ENCODE assay signal across 12 cellular contexts in genomic region chr7:151426486-151426905, GRCh38. TPM values are rescaled to one million over a fixed set of nuclear protein-coding genes. Genes with fewer than 3 reads are reported as not detected.
A peak's percentile ranks its signal among the peaks of the same experiment; 100 is the strongest.
DNase-seq lines count a peak whose midpoint lies in the region; ATAC-seq and TF ChIP-seq lines count a peak whose summit lies in the region.
"Had no signal": no experiment of that assay in that cellular context is flagged by ENCODE, and none has a peak within 500 bp of the region (broad histone marks: within the 10 kb centered on the region; RNA-seq: fewer than 3 reads in every experiment).

No MANE protein-coding gene starts in this region.

- peak overlapping the region; percentile 10 for H3K4me2 ChIP-seq in fibroblast of lung (ENCODE audit: extremely low read depth, insufficient read depth, low read length)

- intact Hi-C loops in ovary (cut with DNase I): no loop called here

- peak; percentile 92 for TF ChIP-seq EP300 in ovary (IDR thresholded peaks at IDR 0.05)

- DNase-seq in BJ (ENCODE audit: low read depth): peak; percentile 49
- peak; percentile 96 to 98 for DNase-seq in fibroblast of lung (ENCODE audit: low read depth in 2 of 2)
- peak; percentile 87 to 96 (median 93) for DNase-seq in ovary
- DNase-seq in stimulated activated CD4-positive, alpha-beta T cell treated with anti-CD3 and anti-CD28 coated beads, Interleukin-15, amount 100 ng/mL, for 24 hours: no peak
- DNase-seq: activated CD8-positive, alpha-beta T cell treated with anti-CD3 and anti-CD28 coated beads for 36 hours; DND-41; NCI-H187 had no signal

- POLR2A ChIA-PET in BJ (lab: Charles Lee): no interaction called here

- H3K9me3 ChIP-seq in fibroblast of lung (ENCODE audit: control insufficient read depth, insufficient read depth, low read depth, low read length): no peaks in the 10 kb centered on the region
- H3K9me3 ChIP-seq in ovary: no peaks in the 10 kb centered on the region

- H3K4me3 ChIP-seq in BJ (ENCODE audit: low read depth, low read length) (no peak overlapping the region), fibroblast of lung (replicated peaks in 1 of 4; ENCODE audit: control extremely low read depth in 1 of 4, insufficient read depth in 1 of 4, low read depth in 3 of 4, low read length in 4 of 4) (no peak overlapping the region), ovary (no peak overlapping the region)

- CTCF ChIA-PET in BJ (lab: Yijun Ruan, JAX): interaction anchor here (1.5 to 1.8 kb wide), 2 partner anchors 58 to 66 kb away, joined by 3 to 7 read pairs; no protein-coding TSS in a partner anchor

- TF ChIP-seq CTCF in BJ (IDR thresholded peaks at IDR 0.05; ENCODE audit: insufficient read depth, low read depth, low read length): no peak
- TF ChIP-seq CTCF in fibroblast of lung (conservative IDR thresholded peaks at IDR 0.05 in 1 of 2, IDR thresholded peaks at IDR 0.05 in 1 of 2; ENCODE audit: low read depth in 1 of 2, low read length in 2 of 2): no peak
- TF ChIP-seq CTCF in ovary (IDR thresholded peaks at IDR 0.05): no peak

- H3K27me3 ChIP-seq in BJ (ENCODE audit: control insufficient read depth, insufficient read depth, low read length) (peaks cover 7% of the 10 kb centered on the region), fibroblast of lung (ENCODE audit: control insufficient read depth, insufficient read depth, low read length) (no peaks in the 10 kb centered on the region), ovary (no peaks in the 10 kb centered on the region)

- TF ChIP-seq POLR2A in ovary (IDR thresholded peaks at IDR 0.05): peak; percentile 18

- peak overlapping the region; percentile 37 for H3K27ac ChIP-seq in fibroblast of lung (ENCODE audit: insufficient read depth, low read length)
- peak overlapping the region; percentile 62 to 82 for H3K27ac ChIP-seq in ovary

- no peaks in the 10 kb centered on the region for H4K20me1 ChIP-seq in fibroblast of lung (ENCODE audit: control insufficient read depth, extremely low read depth, insufficient read depth, low read length)

- no peak overlapping the region for H3K9ac ChIP-seq in fibroblast of lung (ENCODE audit: insufficient read depth, low read length)

- H3K36me3 ChIP-seq in BJ (ENCODE audit: control insufficient read depth, insufficient read depth, low read length) (no peaks in the 10 kb centered on the region), fibroblast of lung (ENCODE audit: control insufficient read depth, insufficient read depth, low read length) (no peaks in the 10 kb centered on the region), ovary (no peaks in the 10 kb centered on the region)

- 1 to 6% (median 1%) methylated on average over 13 of the region's 13 CpGs for WGBS in ovary, 3 donors

- no peak overlapping the region for H2AFZ ChIP-seq in fibroblast of lung (ENCODE audit: low read length)

- H3K4me1 ChIP-seq in fibroblast of lung (ENCODE audit: control insufficient read depth, extremely low read depth, insufficient read depth, low read length) (peaks cover 17% of the 10 kb centered on the region), ovary (ENCODE audit: insufficient read depth) (peaks cover 5% of the 10 kb centered on the region)

- H3K79me2 ChIP-seq in fibroblast of lung (ENCODE audit: control insufficient read depth, insufficient read depth, low read length): no peaks in the 10 kb centered on the region

- no peak for ATAC-seq in HG02678 (IDR thresholded peaks at IDR 0.05; ENCODE audit: unreplicated experiment)
- ATAC-seq in HG02571 (IDR thresholded peaks at IDR 0.05; ENCODE audit: unreplicated experiment): no peak
- ATAC-seq in HG03565 (IDR thresholded peaks at IDR 0.05; ENCODE audit: unreplicated experiment): no peak
- ATAC-seq: activated CD8-positive, alpha-beta T cell treated with anti-CD3 and anti-CD28 coated beads for 36 hours had no signal

TF ChIP-seq in PFSK-1, 5 proteins besides CTCF, POLR2A, EP300 and RAD21:
- TF ChIP-seq, protein P1, sequence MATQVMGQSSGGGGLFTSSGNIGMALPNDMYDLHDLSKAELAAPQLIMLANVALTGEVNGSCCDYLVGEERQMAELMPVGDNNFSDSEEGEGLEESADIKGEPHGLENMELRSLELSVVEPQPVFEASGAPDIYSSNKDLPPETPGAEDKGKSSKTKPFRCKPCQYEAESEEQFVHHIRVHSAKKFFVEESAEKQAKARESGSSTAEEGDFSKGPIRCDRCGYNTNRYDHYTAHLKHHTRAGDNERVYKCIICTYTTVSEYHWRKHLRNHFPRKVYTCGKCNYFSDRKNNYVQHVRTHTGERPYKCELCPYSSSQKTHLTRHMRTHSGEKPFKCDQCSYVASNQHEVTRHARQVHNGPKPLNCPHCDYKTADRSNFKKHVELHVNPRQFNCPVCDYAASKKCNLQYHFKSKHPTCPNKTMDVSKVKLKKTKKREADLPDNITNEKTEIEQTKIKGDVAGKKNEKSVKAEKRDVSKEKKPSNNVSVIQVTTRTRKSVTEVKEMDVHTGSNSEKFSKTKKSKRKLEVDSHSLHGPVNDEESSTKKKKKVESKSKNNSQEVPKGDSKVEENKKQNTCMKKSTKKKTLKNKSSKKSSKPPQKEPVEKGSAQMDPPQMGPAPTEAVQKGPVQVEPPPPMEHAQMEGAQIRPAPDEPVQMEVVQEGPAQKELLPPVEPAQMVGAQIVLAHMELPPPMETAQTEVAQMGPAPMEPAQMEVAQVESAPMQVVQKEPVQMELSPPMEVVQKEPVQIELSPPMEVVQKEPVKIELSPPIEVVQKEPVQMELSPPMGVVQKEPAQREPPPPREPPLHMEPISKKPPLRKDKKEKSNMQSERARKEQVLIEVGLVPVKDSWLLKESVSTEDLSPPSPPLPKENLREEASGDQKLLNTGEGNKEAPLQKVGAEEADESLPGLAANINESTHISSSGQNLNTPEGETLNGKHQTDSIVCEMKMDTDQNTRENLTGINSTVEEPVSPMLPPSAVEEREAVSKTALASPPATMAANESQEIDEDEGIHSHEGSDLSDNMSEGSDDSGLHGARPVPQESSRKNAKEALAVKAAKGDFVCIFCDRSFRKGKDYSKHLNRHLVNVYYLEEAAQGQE (IDR thresholded peaks at IDR 0.05; ENCODE audit: insufficient read depth in 1 of 2, low read depth in 2 of 2, low read length in 2 of 2): 0 out of 4 replicates have a peak, but pooled peaks of 1 of the 2 experiments have one; percentile 28
- no peak for TF ChIP-seq TAF1 (IDR thresholded peaks at IDR 0.05; ENCODE audit: borderline replicate concordance, insufficient read depth, low read length)
- TF ChIP-seq SIN3A (IDR thresholded peaks at IDR 0.05; ENCODE audit: borderline replicate concordance, insufficient read depth, low read length): no peak
- peak; percentile 14 for TF ChIP-seq FOXP2 (optimal IDR thresholded peaks at IDR 0.05; ENCODE audit: borderline replicate concordance, extremely low read depth, extremely low read length, insufficient read depth)
- TF ChIP-seq POLR2AphosphoS5 (IDR thresholded peaks at IDR 0.05; ENCODE audit: low read depth, low read length): no peak

RNA-seq across cellular contexts. Expression of gene CRYGN, which starts 13.4 kb away (rescaled TPM):
- polyA plus RNA-seq in BJ (2011; rRNA removed) (0.07 and 0.10 TPM in 2 replicates), fibroblast of lung (0.02 and 0.07 TPM in 2 replicates), ovary (under 1 TPM; 0.24 to 0.53 TPM)
- not detected in 2 replicates for polyA minus RNA-seq in BJ (2011; rRNA and poly(A)+ RNA removed)
- polyA plus RNA-seq in PFSK-1 (2012; ENCODE audit: insufficient read length, low read depth): not detected
- total RNA-seq in fibroblast of lung (0.26 and 0.50 TPM in 2 replicates), ovary (1 to 10 TPM in 2 of 7 donors, under 1 TPM in 3, not detected in 2; 0.43 to 2.3 (median 0.95) TPM)
- polyA plus RNA-seq in fibroblast of lung (2012): not detected in 2 replicates
- not detected in 2 replicates for polyA minus RNA-seq in fibroblast of lung (ENCODE audit: low replicate concordance)
- total RNA-seq: epithelial cell of proximal tubule had no signal

RNA-seq across cellular contexts. Expression of gene WDR86, which starts 16.7 kb away (rescaled TPM):
- polyA plus RNA-seq in BJ (2011; rRNA removed) (0.04 TPM in 1 of 2 replicates, not detected in the other), fibroblast of lung (not detected in 2 replicates), ovary (1 to 10 TPM in 1 of 2 donors, under 1 TPM in 1; 0.77 to 3.1 TPM)
- polyA minus RNA-seq in BJ (2011; rRNA and poly(A)+ RNA removed): not detected in 2 replicates
- polyA plus RNA-seq in PFSK-1 (2012; ENCODE audit: insufficient read length, low read depth): 0.46 TPM
- total RNA-seq in fibroblast of lung (0.33 and 1.0 TPM in 2 replicates), ovary (10 to 100 TPM in 5 of 7 donors, 1 to 10 TPM in 2; 1.2 to 43.4 (median 19.4) TPM)
- polyA plus RNA-seq in fibroblast of lung (2012): not detected in 2 replicates
- polyA minus RNA-seq in fibroblast of lung (ENCODE audit: low replicate concordance): not detected in 2 replicates
